12 cellular contexts compared by ENCODE assay signal in genomic region chr2:26840937-26841610, GRCh38. TPM values are rescaled to one million over a fixed set of nuclear protein-coding genes. Genes with fewer than 3 reads are reported as not detected.
DNase-seq lines count a peak whose midpoint lies in the region; ATAC-seq, FAIRE-seq and TF ChIP-seq lines count a peak whose summit lies in the region.
"Had no signal": no experiment of that assay in that cellular context is flagged by ENCODE, and none has a peak within 500 bp of the region (broad histone marks: within the 10 kb centered on the region; RNA-seq: fewer than 3 reads in every experiment).

No MANE protein-coding gene starts in this region.

- H3K4me1 ChIP-seq in Caco-2 (no peaks in the 10 kb centered on the region), Panc1 (ENCODE audit: control insufficient read depth, insufficient read depth, low read length) (no peaks in the 10 kb centered on the region), foreskin keratinocyte (no peaks in the 10 kb centered on the region)
- H3K4me1 ChIP-seq: suprapubic skin had no signal

- no TSS peak for BruUV-seq in Caco-2 (replicated peaks; lab: Mats Ljungman, UMichigan)
- BruUV-seq in Panc1 (replicated peaks; lab: Mats Ljungman, UMichigan), result no TSS peak

- H3K4me3 ChIP-seq in Caco-2 (ENCODE audit: low read depth, low read length), result no peak overlapping the region
- H3K4me3 ChIP-seq in Panc1 (ENCODE audit: low read depth in 2 of 2, low read length in 2 of 2), result no peak overlapping the region
- no peak overlapping the region for H3K4me3 ChIP-seq in coronary artery
- H3K4me3 ChIP-seq: suprapubic skin had no signal

- no peaks in the 10 kb centered on the region; the same call in 1 of the 2 replicates for H3K27me3 ChIP-seq in Caco-2 (replicated peaks; ENCODE audit: control insufficient read depth, insufficient read depth, low read length)
- peaks cover 26% of the 10 kb centered on the region for H3K27me3 ChIP-seq in Panc1 (ENCODE audit: control insufficient read depth, insufficient read depth, low read length)
- H3K27me3 ChIP-seq in foreskin keratinocyte, result peaks cover 44% of the 10 kb centered on the region

- no peaks in the 10 kb centered on the region for H3K4me1 Mint-ChIP-seq in Caco-2 (ENCODE audit: low read depth, unreplicated experiment)
- H3K4me1 Mint-ChIP-seq in T-helper 2 cell treated with Interferon-gamma antibody and Interleukin-4, amounts not matched to agents 5 μg/mL and 100 μg/mL, for 36 hours (ENCODE audit: low read depth), result peaks cover 1% of the 10 kb centered on the region
- H3K4me1 Mint-ChIP-seq: activated CD4-positive, alpha-beta T cell treated with anti-CD3 and anti-CD28 coated beads, Interleukin-2, amount 10 ng/mL, durations not matched to agents 7 days and 5 days; activated naive CD8-positive, alpha-beta T cell treated with anti-CD3 and anti-CD28 coated beads, Interleukin-2, amount 10 ng/mL, durations not matched to agents 7 days and 5 days had no signal

- H3K27ac ChIP-seq in Panc1 (ENCODE audit: low read length), result no peak overlapping the region
- H3K27ac ChIP-seq in foreskin keratinocyte, result no peak overlapping the region
- H3K27ac ChIP-seq in coronary artery, result no peak overlapping the region
- H3K27ac ChIP-seq: suprapubic skin had no signal

- H3K9me3 ChIP-seq in Caco-2 (peaks cover 5% of the 10 kb centered on the region; the same call in 1 of the 2 replicates), Panc1 (ENCODE audit: control insufficient read depth, insufficient read depth, low read depth, low read length) (no peaks in the 10 kb centered on the region)
- H3K9me3 ChIP-seq: suprapubic skin had no signal

- POLR2A ChIA-PET in Caco-2 (lab: Charles Lee) (interaction anchor here (0.8 kb wide), 1 partner anchor 311 kb away, joined by 3 read pairs; no protein-coding TSS in a partner anchor), Panc1 (lab: Charles Lee) (no interaction called here)

- FAIRE-seq in H54 (lab: Jason Lieb, UNC), result no peak

- H3K36me3 Mint-ChIP-seq in Caco-2 (ENCODE audit: insufficient read depth, unreplicated experiment), result no peaks in the 10 kb centered on the region
- no peaks in the 10 kb centered on the region for H3K36me3 Mint-ChIP-seq in T-helper 2 cell treated with Interferon-gamma antibody and Interleukin-4, amounts not matched to agents 5 μg/mL and 100 μg/mL, for 36 hours (ENCODE audit: low read depth)
- H3K36me3 Mint-ChIP-seq: activated naive CD8-positive, alpha-beta T cell treated with anti-CD3 and anti-CD28 coated beads, Interleukin-2, amount 10 ng/mL, durations not matched to agents 7 days and 5 days; naive thymus-derived CD8-positive, alpha-beta T cell had no signal

- CTCF ChIA-PET in Caco-2 (lab: Charles Lee), result no interaction called here
- CTCF ChIA-PET in Panc1 (lab: Charles Lee), result interaction anchor here (0.6 kb wide), 2 partner anchors 235 to 544 kb away, joined by 3 read pairs; no protein-coding TSS in a partner anchor

- ATAC-seq in Panc1 (peak; percentile 93), foreskin keratinocyte (peak; percentile 47), HG02571 (IDR thresholded peaks at IDR 0.05; ENCODE audit: unreplicated experiment) (no peak)

- intact Hi-C loops in Caco-2 (cut with micrococcal nuclease; ENCODE audit: unreplicated experiment), result no loop called here
- intact Hi-C loops in Panc1 (cut with micrococcal nuclease; ENCODE audit: unreplicated experiment), result no loop called here

- H3K36me3 ChIP-seq in Caco-2 (ENCODE audit: control insufficient read depth, insufficient read depth, low read length), result no peaks in the 10 kb centered on the region
- no peaks in the 10 kb centered on the region for H3K36me3 ChIP-seq in Panc1 (ENCODE audit: control insufficient read depth, insufficient read depth, low read length)
- H3K36me3 ChIP-seq: suprapubic skin had no signal

- no peak for TF ChIP-seq POLR2A in H54 (IDR thresholded peaks at IDR 0.05; ENCODE audit: low read depth, low read length)

- in situ Hi-C loops in Panc1 (cut with HindIII; ENCODE audit: low pct_unique_long_range_greater_than_20kb, low sequenced_read_pairs), result no loop called here

- H3K27ac Mint-ChIP-seq in Caco-2 (ENCODE audit: unreplicated experiment), result no peak overlapping the region
- H3K27ac Mint-ChIP-seq in T-helper 2 cell treated with Interferon-gamma antibody and Interleukin-4, amounts not matched to agents 5 μg/mL and 100 μg/mL, for 36 hours, result no peak overlapping the region
- H3K27ac Mint-ChIP-seq: activated CD4-positive, alpha-beta T cell treated with anti-CD3 and anti-CD28 coated beads, Interleukin-2, amount 10 ng/mL, durations not matched to agents 7 days and 5 days; activated naive CD8-positive, alpha-beta T cell treated with anti-CD3 and anti-CD28 coated beads, Interleukin-2, amount 10 ng/mL, durations not matched to agents 7 days and 5 days; naive thymus-derived CD8-positive, alpha-beta T cell had no signal

- no peak overlapping the region for H3K4me3 Mint-ChIP-seq in Caco-2 (ENCODE audit: unreplicated experiment)
- H3K4me3 Mint-ChIP-seq in T-helper 2 cell treated with Interferon-gamma antibody and Interleukin-4, amounts not matched to agents 5 μg/mL and 100 μg/mL, for 36 hours, result no peak overlapping the region
- H3K4me3 Mint-ChIP-seq: activated CD4-positive, alpha-beta T cell treated with anti-CD3 and anti-CD28 coated beads, Interleukin-2, amount 10 ng/mL, durations not matched to agents 7 days and 5 days; activated naive CD8-positive, alpha-beta T cell treated with anti-CD3 and anti-CD28 coated beads, Interleukin-2, amount 10 ng/mL, durations not matched to agents 7 days and 5 days; naive thymus-derived CD8-positive, alpha-beta T cell had no signal

- peak in 1 of 2 experiments; percentile 17 for DNase-seq in Caco-2
- peak; percentile 57 for DNase-seq in H54 (ENCODE audit: insufficient read length, low spot score)
- no peak for DNase-seq in Panc1 (ENCODE audit: low read depth, low spot score)
- DNase-seq in foreskin keratinocyte, result peak in 1 of 2 donors; percentile 26
- DNase-seq in T-helper 2 cell treated with Interferon-gamma antibody and Interleukin-4, amounts not matched to agents 5 μg/mL and 100 μg/mL, for 36 hours (ENCODE audit: low spot score), result no peak
- no peak for DNase-seq in coronary artery (ENCODE audit: low spot score)
- DNase-seq: activated CD4-positive, alpha-beta T cell treated with anti-CD3 and anti-CD28 coated beads, Interleukin-2, amount 10 ng/mL, durations not matched to agents 7 days and 5 days; activated naive CD8-positive, alpha-beta T cell treated with anti-CD3 and anti-CD28 coated beads, Interleukin-2, amount 10 ng/mL, durations not matched to agents 7 days and 5 days; effector CD8-positive, alpha-beta T cell; naive thymus-derived CD8-positive, alpha-beta T cell had no signal

- TF ChIP-seq CTCF in Caco-2 (IDR thresholded peaks at IDR 0.05; ENCODE audit: insufficient read depth in 1 of 2, low read depth in 1 of 2, low read length in 1 of 2, severe bottlenecking in 1 of 2, unreplicated experiment in 1 of 2) (peak; percentile 15 to 19), Panc1 (IDR thresholded peaks at IDR 0.05) (peak; percentile 42), foreskin keratinocyte (conservative IDR thresholded peaks at IDR 0.05) (peak; percentile 47), coronary artery (IDR thresholded peaks at IDR 0.05) (no peak)

- H3K9me3 Mint-ChIP-seq in Caco-2 (ENCODE audit: unreplicated experiment), result no peaks in the 10 kb centered on the region
- H3K9me3 Mint-ChIP-seq in T-helper 2 cell treated with Interferon-gamma antibody and Interleukin-4, amounts not matched to agents 5 μg/mL and 100 μg/mL, for 36 hours, result no peaks in the 10 kb centered on the region
- H3K9me3 Mint-ChIP-seq: activated CD4-positive, alpha-beta T cell treated with anti-CD3 and anti-CD28 coated beads, Interleukin-2, amount 10 ng/mL, durations not matched to agents 7 days and 5 days; activated naive CD8-positive, alpha-beta T cell treated with anti-CD3 and anti-CD28 coated beads, Interleukin-2, amount 10 ng/mL, durations not matched to agents 7 days and 5 days; naive thymus-derived CD8-positive, alpha-beta T cell had no signal

- H3K27me3 Mint-ChIP-seq in Caco-2 (ENCODE audit: insufficient read depth, unreplicated experiment), result peaks cover 19% of the 10 kb centered on the region
- peaks cover 36% of the 10 kb centered on the region for H3K27me3 Mint-ChIP-seq in T-helper 2 cell treated with Interferon-gamma antibody and Interleukin-4, amounts not matched to agents 5 μg/mL and 100 μg/mL, for 36 hours (ENCODE audit: low read depth)

RNA-seq across cellular contexts. Expression of gene DPYSL5, which starts 6.9 kb away (rescaled TPM):
- total RNA-seq in Caco-2 (2022), result 0.74 and 2.4 TPM in 2 replicates
- 0.31 TPM for total RNA-seq in Panc1 (2021; ENCODE audit: unreplicated experiment)
- polyA plus RNA-seq in Panc1 (2012; ENCODE audit: insufficient read length), result 0.36 TPM
- total RNA-seq in foreskin keratinocyte, result not detected in 2 replicates
- not detected in 2 replicates for polyA plus RNA-seq in foreskin keratinocyte
- total RNA-seq: activated CD4-positive, alpha-beta T cell treated with anti-CD3 and anti-CD28 coated beads, Interleukin-2, amount 10 ng/mL, durations not matched to agents 7 days and 5 days; activated naive CD8-positive, alpha-beta T cell treated with anti-CD3 and anti-CD28 coated beads, Interleukin-2, amount 10 ng/mL, durations not matched to agents 7 days and 5 days; naive thymus-derived CD8-positive, alpha-beta T cell; suprapubic skin had no signal
- polyA plus RNA-seq: naive thymus-derived CD8-positive, alpha-beta T cell had no signal

RNA-seq across cellular contexts. Expression of gene CENPA, which starts 55.2 kb away (rescaled TPM):
- total RNA-seq in Caco-2 (2022) (38.4 and 39.9 TPM in 2 replicates), Panc1 (2021; ENCODE audit: unreplicated experiment) (55.0 TPM), foreskin keratinocyte (30.8 and 39.0 TPM in 2 replicates)
- polyA plus RNA-seq in Panc1 (2012; ENCODE audit: insufficient read length), result 14.4 TPM
- 28.2 and 37.2 TPM in 2 replicates for polyA plus RNA-seq in foreskin keratinocyte
